ENCODE assay signal across 18 cellular contexts in genomic region chrX:97310373-97310772, GRCh38.
DNase-seq lines count a peak whose midpoint lies in the region; ATAC-seq and TF ChIP-seq lines count a peak whose summit lies in the region.
"Had no signal": no experiment of that assay in that cellular context is flagged by ENCODE, and none has a peak within 500 bp of the region (broad histone marks: within the 10 kb centered on the region; RNA-seq: fewer than 3 reads in every experiment).

No MANE protein-coding gene starts in this region.

- H3K27me3 ChIP-seq in RWPE2 (ENCODE audit: insufficient read depth, poor library complexity, severe bottlenecking) = no peaks in the 10 kb centered on the region

- no peaks in the 10 kb centered on the region for H4K20me1 ChIP-seq in OCI-LY7 (ENCODE audit: insufficient read depth, low read length)

- WGBS in mesodermal cell (ENCODE audit: insufficient coverage in 2 of 2), 2 experiments = 0 to 7% methylated on average over 3 to 5 of the region's 8 CpGs

- peak; percentile 97 for DNase-seq in ELF-1 (ENCODE audit: low read depth, low spot score)
- no peak for DNase-seq in RWPE2 (ENCODE audit: low spot score)
- peak; percentile 5 for DNase-seq in fibroblast of the aortic adventitia (ENCODE audit: low read depth)
- DNase-seq in left cardiac atrium = no peak
- no peak for DNase-seq in OCI-LY7 (ENCODE audit: low spot score)
- DNase-seq in LoVo (ENCODE audit: low spot score) = no peak
- no peak for DNase-seq in activated naive CD4-positive, alpha-beta T cell treated with anti-CD3 and anti-CD28 coated beads, Interleukin-2, amount 50 U/mL, for 16 hours
- DNase-seq: activated naive CD8-positive, alpha-beta T cell treated with anti-CD3 and anti-CD28 coated beads, Interleukin-2, amount 50 U/mL, for 24 hours; activated T-cell treated with anti-CD3 and anti-CD28 coated beads, Interleukin-2, amount 50 U/mL, for 1 hour; esophagus squamous epithelium; immature natural killer cell; NCI-H1417 treated with DMSO at 0.1 percent for 48 hours; NCI-H524; RPMI8226; T-helper 2 cell had no signal

- POLR2A ChIA-PET in OCI-LY7 (lab: Charles Lee) = interaction anchor here (0.5 kb wide), 1 partner anchor 9 kb away, joined by 4 read pairs; no protein-coding TSS in a partner anchor

- no peak for TF ChIP-seq CTCF in RWPE2 (IDR thresholded peaks at IDR 0.05; ENCODE audit: poor library complexity, severe bottlenecking)
- TF ChIP-seq CTCF in fibroblast of the aortic adventitia (IDR thresholded peaks at IDR 0.05; ENCODE audit: insufficient read depth, low read length) = no peak
- TF ChIP-seq CTCF in OCI-LY7 (conservative IDR thresholded peaks at IDR 0.05; ENCODE audit: low read length) = no peak

- no TSS peak for BruUV-seq in OCI-LY7 (replicated peaks; lab: Mats Ljungman, UMichigan)

- intact Hi-C loops in left cardiac atrium (cut with DNase I) (no loop called here), OCI-LY7 (cut with micrococcal nuclease; ENCODE audit: unreplicated experiment) (no loop called here)

- H3K36me3 ChIP-seq in RWPE2 (ENCODE audit: low read depth) (no peaks in the 10 kb centered on the region), mesodermal cell (ENCODE audit: control insufficient read depth, insufficient read depth, low read length) (no peaks in the 10 kb centered on the region), OCI-LY7 (ENCODE audit: insufficient read depth, low read length) (no peaks in the 10 kb centered on the region)
- H3K36me3 ChIP-seq: esophagus squamous epithelium had no signal

- H3K27ac ChIP-seq in RWPE2 (ENCODE audit: poor library complexity, severe bottlenecking) (no peak overlapping the region), mesodermal cell (ENCODE audit: low read depth, low read length, severe bottlenecking) (peak overlapping the region; percentile 81), OCI-LY7 (ENCODE audit: low read depth, low read length, poor library complexity, severe bottlenecking) (no peak overlapping the region)
- H3K27ac ChIP-seq: coronary artery, esophagus squamous epithelium, parathyroid adenoma had no signal

- H3K9me3 ChIP-seq in RWPE2 (ENCODE audit: severe bottlenecking) (no peaks in the 10 kb centered on the region), mesodermal cell (ENCODE audit: control insufficient read depth, low read length) (no peaks in the 10 kb centered on the region), OCI-LY7 (ENCODE audit: low read length) (no peaks in the 10 kb centered on the region)
- H3K9me3 ChIP-seq: esophagus squamous epithelium had no signal

- H3K4me1 ChIP-seq in RWPE2 (ENCODE audit: insufficient read depth, poor library complexity, severe bottlenecking) (peaks cover 9% of the 10 kb centered on the region), mesodermal cell (ENCODE audit: control insufficient read depth, insufficient read depth, low read length, poor library complexity, severe bottlenecking) (no peaks in the 10 kb centered on the region), OCI-LY7 (ENCODE audit: insufficient read depth, low read length, poor library complexity, severe bottlenecking) (no peaks in the 10 kb centered on the region)
- H3K4me1 ChIP-seq: esophagus squamous epithelium, parathyroid adenoma had no signal

- H3K4me3 ChIP-seq in RWPE2 (ENCODE audit: severe bottlenecking) = no peak overlapping the region
- H3K4me3 ChIP-seq in fibroblast of the aortic adventitia (ENCODE audit: low read depth, low read length) = no peak overlapping the region
- H3K4me3 ChIP-seq in mesodermal cell (ENCODE audit: extremely low read depth, insufficient read depth, low read length, poor library complexity, severe bottlenecking) = no peak overlapping the region
- H3K4me3 ChIP-seq in OCI-LY7 (ENCODE audit: low read depth, low read length, poor library complexity, severe bottlenecking) = no peak overlapping the region
- H3K4me3 ChIP-seq: coronary artery, esophagus squamous epithelium had no signal

- H3K79me2 ChIP-seq in OCI-LY7 (ENCODE audit: insufficient read depth, low read depth, low read length) = no peaks in the 10 kb centered on the region
- H3K79me2 ChIP-seq: parathyroid adenoma had no signal

- H2AFZ ChIP-seq in OCI-LY7 (ENCODE audit: low read length) = no peak overlapping the region
- H2AFZ ChIP-seq: parathyroid adenoma had no signal

- no peaks in the 10 kb centered on the region for H3K9me2 ChIP-seq in OCI-LY7 (ENCODE audit: insufficient read depth, low read length)

- CTCF ChIA-PET in OCI-LY7 (lab: Charles Lee; ENCODE audit: unreplicated experiment) = no interaction called here

- ATAC-seq in RWPE2 (ENCODE audit: low read depth) (peak; percentile 71; the same call in 2 of the 3 replicates), left cardiac atrium (no peak)
- ATAC-seq: activated naive CD8-positive, alpha-beta T cell treated with anti-CD3 and anti-CD28 coated beads, Interleukin-2, amount 50 U/mL, for 24 hours had no signal

- no peak overlapping the region for H3K4me2 ChIP-seq in OCI-LY7 (ENCODE audit: low read length)

Comparison
In these comparisons a context has a peak if more than half of its experiments do, and no peak if none do; other contexts are left out.
1. DNase-seq: peak in ELF-1 (single experiment) and fibroblast of the aortic adventitia (single experiment); none in RWPE2 (single experiment), left cardiac atrium (single experiment), OCI-LY7 (single experiment), LoVo (single experiment) and activated naive CD4-positive, alpha-beta T cell treated with anti-CD3 and anti-CD28 coated beads, Interleukin-2, amount 50 U/mL, for 16 hours (single experiment).